ENCODE assay signal across 14 cellular contexts in the genomic region with DNA sequence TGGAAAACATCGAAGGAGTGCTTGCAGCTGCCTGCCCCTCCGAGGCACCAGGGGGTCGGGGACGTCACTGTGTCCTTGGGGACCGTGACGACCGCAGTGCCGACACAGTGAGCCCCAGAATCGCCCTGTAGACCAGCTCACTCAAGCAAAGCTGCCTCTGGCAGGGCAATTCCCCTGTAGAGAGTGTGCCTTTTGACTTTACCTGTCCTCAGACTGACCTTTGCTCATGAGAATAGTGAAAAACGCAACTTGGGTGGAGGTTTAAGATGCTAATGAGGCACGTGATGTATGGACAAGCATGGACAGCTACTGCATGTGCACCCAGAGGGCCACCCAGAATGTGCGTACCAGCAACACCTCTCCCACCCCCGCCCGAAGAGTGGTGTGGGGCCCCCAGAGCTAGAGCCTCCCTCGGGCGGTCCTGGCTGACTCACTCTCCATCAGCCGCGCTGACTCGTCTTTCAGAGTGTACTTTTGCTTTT.
DNase-seq lines count a peak whose midpoint lies in the region; ATAC-seq and TF ChIP-seq lines count a peak whose summit lies in the region.
"Had no signal": no experiment of that assay in that cellular context is flagged by ENCODE, and none has a peak within 500 bp of the region (broad histone marks: within the 10 kb centered on the region; RNA-seq: fewer than 3 reads in every experiment).

No MANE protein-coding gene starts in this region.

- no peaks in the 10 kb centered on the region for H3K36me3 Mint-ChIP-seq in nephron (ENCODE audit: low read depth)

- no peaks in the 10 kb centered on the region; a peak in 1 of 4 replicates for H3K4me1 ChIP-seq in SK-N-SH (ENCODE audit: control insufficient read depth in 1 of 2, insufficient read depth in 2 of 2, low read depth in 1 of 2, low read length in 1 of 2)

- no peaks in the 10 kb centered on the region for H3K9me3 Mint-ChIP-seq in nephron

- peaks cover 38% of the 10 kb centered on the region for H3K4me1 Mint-ChIP-seq in nephron

- H3F3A ChIP-seq in SK-N-SH (replicated peaks; ENCODE audit: insufficient read depth), result no peaks in the 10 kb centered on the region

- no peaks in the 10 kb centered on the region for H3K9me3 ChIP-seq in SK-N-SH
- H3K9me3 ChIP-seq: neutrophil had no signal

- H3K79me2 ChIP-seq in SK-N-SH (ENCODE audit: insufficient read depth), result no peaks in the 10 kb centered on the region

- H3K27ac Mint-ChIP-seq in nephron, result peak overlapping the region; percentile 38 to 66 (median 59)

- DNase-seq in NAMALWA (ENCODE audit: low spot score), result peak; percentile 53
- DNase-seq in SKM-1 (lab: John Stamatoyannopoulos, UW; ENCODE audit: unreplicated experiment), result no peak
- no peak for DNase-seq in SK-N-SH
- DNase-seq: activated naive CD4-positive, alpha-beta T cell treated with Interleukin-2 at 50 U/mL for 16 hours; effector memory CD4-positive, alpha-beta T cell; GOT3; NCI-H226; T-helper 2 cell had no signal

- peaks cover 32% of the 10 kb centered on the region for H3K27me3 Mint-ChIP-seq in nephron (ENCODE audit: low read depth)

- no peak overlapping the region for H3K4me2 ChIP-seq in SK-N-SH

- POLR2A ChIA-PET in SK-N-SH (lab: Yijun Ruan, JAX), result no interaction called here

- no peak overlapping the region for H3K4me3 ChIP-seq in SK-N-SH (ENCODE audit: low read depth in 2 of 2, low read length in 1 of 2)

- no peak for TF ChIP-seq EP300 in SK-N-SH (IDR thresholded peaks at IDR 0.05; ENCODE audit: borderline replicate concordance in 1 of 2, low read depth in 1 of 2, low read length in 1 of 2)

- H3K27me3 ChIP-seq in SK-N-SH (ENCODE audit: insufficient read depth), result no peaks in the 10 kb centered on the region
- H3K27me3 ChIP-seq: neutrophil had no signal

- TF ChIP-seq CTCF in nephron (IDR thresholded peaks at IDR 0.05; ENCODE audit: unreplicated experiment in 3 of 3) (no peak), SK-N-SH (IDR thresholded peaks at IDR 0.05) (no peak)

- no peaks in the 10 kb centered on the region for H3K36me3 ChIP-seq in SK-N-SH (replicated peaks in 1 of 2; ENCODE audit: control insufficient read depth in 1 of 2, insufficient read depth in 2 of 2, low read length in 1 of 2)
- H3K36me3 ChIP-seq: neutrophil had no signal

- H3K4me3 Mint-ChIP-seq in nephron, result peak overlapping the region; percentile 42 to 67 (median 62)

- no peaks in the 10 kb centered on the region for H4K20me1 ChIP-seq in SK-N-SH (ENCODE audit: insufficient read depth)

- ATAC-seq in GM18511 (IDR thresholded peaks at IDR 0.05; ENCODE audit: unreplicated experiment) (peak; percentile 81), GM21576 (IDR thresholded peaks at IDR 0.05; ENCODE audit: unreplicated experiment) (peak; percentile 78), GM18870 (IDR thresholded peaks at IDR 0.05; ENCODE audit: unreplicated experiment) (no peak), HG03175 (IDR thresholded peaks at IDR 0.05; ENCODE audit: unreplicated experiment) (no peak)

- no peak overlapping the region for H3K9ac ChIP-seq in SK-N-SH

- no peaks in the 10 kb centered on the region for H3K9me2 ChIP-seq in SK-N-SH

- no peak for TF ChIP-seq RAD21 in SK-N-SH (IDR thresholded peaks at IDR 0.05; ENCODE audit: low read length)

- CTCF ChIA-PET in SK-N-SH (lab: Yijun Ruan, JAX), result no interaction called here

- no peak overlapping the region for H3K27ac ChIP-seq in SK-N-SH (ENCODE audit: low read depth in 2 of 2, low read length in 1 of 2)
- H3K27ac ChIP-seq: neutrophil had no signal

- WGBS in SK-N-SH (ENCODE audit: low lambda C conversion rate), result 53% methylated on average over 16 of the region's 19 CpGs

- H2AFZ ChIP-seq in SK-N-SH (ENCODE audit: low read depth), result no peak overlapping the region

TF ChIP-seq in SK-N-SH, 30 proteins besides CTCF, POLR2A, EP300 and RAD21:
- TF ChIP-seq, protein P1, sequence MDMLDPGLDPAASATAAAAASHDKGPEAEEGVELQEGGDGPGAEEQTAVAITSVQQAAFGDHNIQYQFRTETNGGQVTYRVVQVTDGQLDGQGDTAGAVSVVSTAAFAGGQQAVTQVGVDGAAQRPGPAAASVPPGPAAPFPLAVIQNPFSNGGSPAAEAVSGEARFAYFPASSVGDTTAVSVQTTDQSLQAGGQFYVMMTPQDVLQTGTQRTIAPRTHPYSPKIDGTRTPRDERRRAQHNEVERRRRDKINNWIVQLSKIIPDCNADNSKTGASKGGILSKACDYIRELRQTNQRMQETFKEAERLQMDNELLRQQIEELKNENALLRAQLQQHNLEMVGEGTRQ (IDR thresholded peaks at IDR 0.05; ENCODE audit: borderline replicate concordance, low read depth, low read length), result no peak
- no peak for TF ChIP-seq SIN3A (IDR thresholded peaks at IDR 0.05; ENCODE audit: borderline replicate concordance, low read depth, low read length)
- TF ChIP-seq JUND (IDR thresholded peaks at IDR 0.05), result no peak
- TF ChIP-seq, protein P2, sequence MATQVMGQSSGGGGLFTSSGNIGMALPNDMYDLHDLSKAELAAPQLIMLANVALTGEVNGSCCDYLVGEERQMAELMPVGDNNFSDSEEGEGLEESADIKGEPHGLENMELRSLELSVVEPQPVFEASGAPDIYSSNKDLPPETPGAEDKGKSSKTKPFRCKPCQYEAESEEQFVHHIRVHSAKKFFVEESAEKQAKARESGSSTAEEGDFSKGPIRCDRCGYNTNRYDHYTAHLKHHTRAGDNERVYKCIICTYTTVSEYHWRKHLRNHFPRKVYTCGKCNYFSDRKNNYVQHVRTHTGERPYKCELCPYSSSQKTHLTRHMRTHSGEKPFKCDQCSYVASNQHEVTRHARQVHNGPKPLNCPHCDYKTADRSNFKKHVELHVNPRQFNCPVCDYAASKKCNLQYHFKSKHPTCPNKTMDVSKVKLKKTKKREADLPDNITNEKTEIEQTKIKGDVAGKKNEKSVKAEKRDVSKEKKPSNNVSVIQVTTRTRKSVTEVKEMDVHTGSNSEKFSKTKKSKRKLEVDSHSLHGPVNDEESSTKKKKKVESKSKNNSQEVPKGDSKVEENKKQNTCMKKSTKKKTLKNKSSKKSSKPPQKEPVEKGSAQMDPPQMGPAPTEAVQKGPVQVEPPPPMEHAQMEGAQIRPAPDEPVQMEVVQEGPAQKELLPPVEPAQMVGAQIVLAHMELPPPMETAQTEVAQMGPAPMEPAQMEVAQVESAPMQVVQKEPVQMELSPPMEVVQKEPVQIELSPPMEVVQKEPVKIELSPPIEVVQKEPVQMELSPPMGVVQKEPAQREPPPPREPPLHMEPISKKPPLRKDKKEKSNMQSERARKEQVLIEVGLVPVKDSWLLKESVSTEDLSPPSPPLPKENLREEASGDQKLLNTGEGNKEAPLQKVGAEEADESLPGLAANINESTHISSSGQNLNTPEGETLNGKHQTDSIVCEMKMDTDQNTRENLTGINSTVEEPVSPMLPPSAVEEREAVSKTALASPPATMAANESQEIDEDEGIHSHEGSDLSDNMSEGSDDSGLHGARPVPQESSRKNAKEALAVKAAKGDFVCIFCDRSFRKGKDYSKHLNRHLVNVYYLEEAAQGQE (IDR thresholded peaks at IDR 0.05; ENCODE audit: low read depth, low read length), result no peak
- TF ChIP-seq, protein P3, sequence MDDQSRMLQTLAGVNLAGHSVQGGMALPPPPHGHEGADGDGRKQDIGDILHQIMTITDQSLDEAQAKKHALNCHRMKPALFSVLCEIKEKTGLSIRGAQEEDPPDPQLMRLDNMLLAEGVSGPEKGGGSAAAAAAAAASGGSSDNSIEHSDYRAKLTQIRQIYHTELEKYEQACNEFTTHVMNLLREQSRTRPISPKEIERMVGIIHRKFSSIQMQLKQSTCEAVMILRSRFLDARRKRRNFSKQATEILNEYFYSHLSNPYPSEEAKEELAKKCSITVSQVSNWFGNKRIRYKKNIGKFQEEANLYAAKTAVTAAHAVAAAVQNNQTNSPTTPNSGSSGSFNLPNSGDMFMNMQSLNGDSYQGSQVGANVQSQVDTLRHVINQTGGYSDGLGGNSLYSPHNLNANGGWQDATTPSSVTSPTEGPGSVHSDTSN (IDR thresholded peaks at IDR 0.05), result no peak

Comparison
In these comparisons a context has a peak if more than half of its experiments do, and no peak if none do; other contexts are left out.
1. ATAC-seq: peak in GM18511 (single experiment) and GM21576 (single experiment); none in GM18870 (single experiment) and HG03175 (single experiment).